ENCODE assay signal across 14 cellular contexts in the genomic region with DNA sequence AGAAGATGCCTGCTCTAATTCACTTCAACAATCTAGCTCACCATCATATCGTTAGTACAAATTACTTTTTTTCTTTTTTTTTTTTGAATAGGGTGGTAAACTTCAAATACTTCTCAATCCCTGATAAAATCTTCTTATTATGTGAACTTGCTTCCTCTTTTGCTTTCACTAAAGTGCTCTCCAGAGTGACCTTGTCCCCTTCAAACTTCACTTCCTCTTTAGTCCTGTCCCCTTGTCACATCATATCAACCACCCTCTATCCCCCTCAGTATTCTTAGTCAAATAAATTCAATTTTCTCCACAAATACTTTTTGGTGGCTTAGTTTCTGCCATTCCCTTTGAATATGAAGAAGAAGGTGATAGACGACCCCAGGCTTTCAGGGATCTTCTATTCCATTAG.
"Had no signal": no experiment of that assay in that cellular context is flagged by ENCODE, and none has a peak within 500 bp of the region (broad histone marks: within the 10 kb centered on the region; RNA-seq: fewer than 3 reads in every experiment).

No MANE protein-coding gene starts in this region.

- DNase-seq: activated CD4-positive, alpha-beta T cell treated with anti-CD3 and anti-CD28 coated beads, Interleukin-2, amount 10 ng/mL, durations not matched to agents 24 days and 14 days; activated CD8-positive, alpha-beta T cell treated with anti-CD3 and anti-CD28 coated beads, Interleukin-2, amount 10 ng/mL, durations not matched to agents 7 days and 5 days; activated gamma-delta T cell treated with Interleukin-2 at 50 U/mL for 16 hours; anterior cingulate cortex; body of pancreas; effector CD4-positive, alpha-beta T cell; heart right ventricle; natural killer cell; retina; sigmoid colon; stimulated activated CD4-positive, alpha-beta T cell treated with anti-CD3 and anti-CD28 coated beads, Interleukin-15, amount 100 ng/mL, for 24 hours; T-helper 1 cell; T-helper 9 cell; upper lobe of left lung had no signal
